ENCODE assay signal across 10 cellular contexts in genomic region chr11:117064275-117064674, GRCh38. TPM values are rescaled to one million over a fixed set of nuclear protein-coding genes. Genes with fewer than 3 reads are reported as not detected.
DNase-seq lines count a peak whose midpoint lies in the region; ATAC-seq, FAIRE-seq and TF ChIP-seq lines count a peak whose summit lies in the region.
"Had no signal": no experiment of that assay in that cellular context is flagged by ENCODE, and none has a peak within 500 bp of the region (broad histone marks: within the 10 kb centered on the region; RNA-seq: fewer than 3 reads in every experiment).

No MANE protein-coding gene starts in this region.

- intact Hi-C loops in natural killer cell (cut with micrococcal nuclease), result no loop called here
- intact Hi-C loops in adrenal gland (cut with DNase I), result no loop called here

- no peaks in the 10 kb centered on the region for H3K27me3 Mint-ChIP-seq in natural killer cell (ENCODE audit: low read depth in 2 of 2)

- H2AFZ ChIP-seq in OCI-LY3 (ENCODE audit: low read depth, low read length), result no peak overlapping the region

- H3K9me3 ChIP-seq in OCI-LY3 (ENCODE audit: insufficient read depth, low read length), result no peaks in the 10 kb centered on the region
- no peaks in the 10 kb centered on the region for H3K9me3 ChIP-seq in adrenal gland (replicated peaks in 1 of 3)

- H3K27ac Mint-ChIP-seq in natural killer cell, result peak overlapping the region; percentile 20 to 63

- peaks cover 72% of the 10 kb centered on the region for H3K79me2 ChIP-seq in OCI-LY3 (ENCODE audit: low read length)

- DNase-seq in brain microvascular endothelial cell, result peak; percentile 24
- DNase-seq in natural killer cell, result no peak
- no peak for DNase-seq in GOT3 (lab: John Stamatoyannopoulos, UW)
- DNase-seq in adrenal gland, result no peak
- DNase-seq in GM20000 (ENCODE audit: low spot score), result no peak
- DNase-seq: stimulated activated CD4-positive, alpha-beta T cell treated with anti-CD3 and anti-CD28 coated beads, Interleukin-1b, Interleukin-23, amount 100 ng/mL, for 48 hours had no signal

- H3K4me1 ChIP-seq in OCI-LY3 (ENCODE audit: low read length) (peaks cover 32% of the 10 kb centered on the region), adrenal gland (replicated peaks in 1 of 2) (peaks cover 5 to 20% of the 10 kb centered on the region in 2 donors)

- no peak overlapping the region for H3K27ac ChIP-seq in OCI-LY3 (ENCODE audit: low read length)
- no peak overlapping the region for H3K27ac ChIP-seq in brain microvascular endothelial cell
- peak overlapping the region in 1 of 5 donors; percentile 0 for H3K27ac ChIP-seq in adrenal gland
- H3K27ac ChIP-seq: HL-60 had no signal

- peak; percentile 27 for FAIRE-seq in G401.6 (lab: Jason Lieb, UNC)

- in situ Hi-C loops in brain microvascular endothelial cell (cut with HindIII; ENCODE audit: low pct_ligation_motif_present, low sequenced_read_pairs), result no loop called here

- H3K9ac ChIP-seq in OCI-LY3 (ENCODE audit: low read length), result no peak overlapping the region

- WGBS in adrenal gland, 4 donors, result 17 to 35% (median 25%) methylated on average over 1 of the region's 1 CpG

- peaks cover 18% of the 10 kb centered on the region; the same call in 1 of the 2 replicates for H4K20me1 ChIP-seq in OCI-LY3 (ENCODE audit: insufficient read depth, low read length)

- TF ChIP-seq CTCF in OCI-LY3 (IDR thresholded peaks at IDR 0.05; ENCODE audit: low read depth, low read length) (no peak), brain microvascular endothelial cell (IDR thresholded peaks at IDR 0.05; ENCODE audit: low read depth, low read length, missing control alignments) (no peak), natural killer cell (IDR thresholded peaks at IDR 0.05) (no peak), adrenal gland (IDR thresholded peaks at IDR 0.05) (peak in 3 of 6 experiments; percentile 11 to 27 (median 12)), GM20000 (IDR thresholded peaks at IDR 0.05; ENCODE audit: extremely low read depth, missing control alignments) (no peak)

- H3K4me2 ChIP-seq in OCI-LY3 (ENCODE audit: low read length), result peak overlapping the region; percentile 86

- TF ChIP-seq POLR2A in adrenal gland (IDR thresholded peaks at IDR 0.05), result no peak

- H3K9me3 Mint-ChIP-seq in natural killer cell, result no peaks in the 10 kb centered on the region

- H3K4me3 Mint-ChIP-seq in natural killer cell, result peak overlapping the region; percentile 2

- H3K36me3 Mint-ChIP-seq in natural killer cell, result no peaks in the 10 kb centered on the region

- peaks cover 67 to 77% of the 10 kb centered on the region in 2 donors for H3K4me1 Mint-ChIP-seq in natural killer cell

- ATAC-seq in natural killer cell, result no peak
- ATAC-seq in HG02884 (IDR thresholded peaks at IDR 0.05; ENCODE audit: unreplicated experiment), result no peak

- H3K36me3 ChIP-seq in OCI-LY3 (replicated peaks; ENCODE audit: low read depth, low read length) (no peaks in the 10 kb centered on the region), brain microvascular endothelial cell (replicated peaks) (no peaks in the 10 kb centered on the region), adrenal gland (replicated peaks in 1 of 2) (no peaks in the 10 kb centered on the region)

- no peaks in the 10 kb centered on the region for H3K27me3 ChIP-seq in OCI-LY3 (ENCODE audit: low read depth, low read length)
- H3K27me3 ChIP-seq in brain microvascular endothelial cell (replicated peaks), result no peaks in the 10 kb centered on the region
- H3K27me3 ChIP-seq in adrenal gland, result no peaks in the 10 kb centered on the region

- H3K4me3 ChIP-seq in OCI-LY3 (ENCODE audit: low read length) (no peak overlapping the region), brain microvascular endothelial cell (ENCODE audit: low read depth, low read length) (no peak overlapping the region), adrenal gland (no peak overlapping the region)

RNA-seq across cellular contexts. Expression of gene SIK3, which starts 34.0 kb away (rescaled TPM):
- total RNA-seq in natural killer cell (100 to 1,000 TPM in 2 of 3 donors, 10 to 100 TPM in 1; 71.6 to 120 (median 119) TPM), adrenal gland (100 to 1,000 TPM in 1 of 8 donors, 10 to 100 TPM in 7; 14.6 to 176 (median 31.5) TPM)
- 10 to 100 TPM; 11.7 to 21.6 (median 11.9) TPM for polyA plus RNA-seq in adrenal gland
